ENCODE assay signal across 19 cellular contexts in the genomic region with DNA sequence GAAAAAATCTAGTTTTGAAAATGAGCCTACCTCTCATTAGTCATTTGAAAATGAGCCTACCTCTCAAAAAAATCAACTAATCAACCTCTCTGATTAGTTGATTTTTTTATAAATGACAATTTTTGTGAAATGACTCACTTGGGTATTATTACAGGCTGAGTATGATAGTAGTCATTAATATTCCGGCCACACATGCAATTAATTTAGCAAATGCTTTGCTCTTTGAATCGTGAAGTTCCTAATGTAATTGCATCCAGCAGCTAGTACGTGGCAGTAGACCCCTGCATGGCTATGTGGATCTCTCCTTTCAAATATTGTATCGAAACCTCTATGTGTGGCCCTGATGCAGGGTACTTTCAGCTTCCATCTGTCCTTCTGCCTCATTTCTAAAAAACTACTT.
DNase-seq lines count a peak whose midpoint lies in the region; TF ChIP-seq lines count a peak whose summit lies in the region.
"Had no signal": no experiment of that assay in that cellular context is flagged by ENCODE, and none has a peak within 500 bp of the region (broad histone marks: within the 10 kb centered on the region; RNA-seq: fewer than 3 reads in every experiment).

No MANE protein-coding gene starts in this region.

- TF ChIP-seq CTCF in foreskin fibroblast (IDR thresholded peaks at IDR 0.05; ENCODE audit: low read depth, low read length): no peak

- DNase-seq in AG20443 (ENCODE audit: low spot score) (peak; percentile 20), HCEC 1CT (peak; percentile 15), astrocyte of the hippocampus (ENCODE audit: low read depth, low spot score) (peak; percentile 14), foreskin fibroblast (peak; percentile 53 to 70), NOMO-1 (lab: John Stamatoyannopoulos, UW; ENCODE audit: unreplicated experiment in 2 of 2) (no peak), NCI-H446 (lab: John Stamatoyannopoulos, UW) (no peak), OCI-M2 (lab: John Stamatoyannopoulos, UW; ENCODE audit: unreplicated experiment) (no peak)
- no peak for DNase-seq in activated effector memory CD4-positive, alpha-beta T cell treated with anti-CD3 and anti-CD28 coated beads, Interleukin-2, amount 50 U/mL, for 16 hours
- DNase-seq: BE2C; CD4-positive, CD25-positive, alpha-beta regulatory T cell; COR-L47; DMS79; Karpas-422; NCI-H1417; NCI-H187; NCI-H2107; NCI-H510A; SIG-M5 had no signal

- H3K4me3 ChIP-seq in foreskin fibroblast (ENCODE audit: low read depth in 1 of 2, low read length in 2 of 2): no peak overlapping the region
- H3K4me3 ChIP-seq: GM23338 had no signal

Comparison
In these comparisons a context has a peak if more than half of its experiments do, and no peak if none do; other contexts are left out.
1. DNase-seq: peak in AG20443 (single experiment), HCEC 1CT (single experiment), astrocyte of the hippocampus (single experiment) and foreskin fibroblast (2 of 2); none in NOMO-1 (0 of 2), NCI-H446 (0 of 2), OCI-M2 (single experiment) and activated effector memory CD4-positive, alpha-beta T cell treated with anti-CD3 and anti-CD28 coated beads, Interleukin-2, amount 50 U/mL, for 16 hours (single experiment).